13 cellular contexts compared by ENCODE assay signal in the genomic region with DNA sequence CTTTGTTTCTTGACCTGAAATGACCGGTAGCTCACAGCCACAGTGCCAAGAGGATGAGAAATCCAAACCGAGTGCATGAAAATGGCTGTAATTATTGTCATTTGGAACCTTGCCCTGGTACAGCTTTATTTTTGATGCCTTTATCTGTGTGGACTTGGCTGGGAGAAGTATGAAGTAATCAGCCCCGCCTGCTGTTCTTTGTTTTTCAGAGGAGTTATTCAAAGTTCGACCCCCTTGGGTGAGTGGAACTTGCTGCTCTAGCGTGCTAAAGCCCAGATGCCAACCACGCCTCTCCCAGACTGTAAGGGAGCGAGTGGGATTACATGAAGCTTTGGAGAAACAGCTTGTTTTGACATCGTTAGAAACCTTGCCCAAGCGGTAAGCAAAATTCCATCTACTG. TPM values are rescaled to one million over a fixed set of nuclear protein-coding genes. Genes with fewer than 3 reads are reported as not detected.
A peak's percentile ranks its signal among the peaks of the same experiment; 100 is the strongest.
DNase-seq lines count a peak whose midpoint lies in the region; TF ChIP-seq lines count a peak whose summit lies in the region.
"Had no signal": no experiment of that assay in that cellular context is flagged by ENCODE, and none has a peak within 500 bp of the region (broad histone marks: within the 10 kb centered on the region; RNA-seq: fewer than 3 reads in every experiment).

No MANE protein-coding gene starts in this region.

- H3K9me2 ChIP-seq in MM.1S (replicated peaks; ENCODE audit: insufficient read depth, low read length), result no peaks in the 10 kb centered on the region

- no peak overlapping the region for H2AFZ ChIP-seq in MM.1S (ENCODE audit: low read length)

- no peak overlapping the region for H3K4me3 Mint-ChIP-seq in mesothelial cell of epicardium
- H3K4me3 Mint-ChIP-seq: H9, T-helper 17 cell had no signal

- DNase-seq in AG20443 (ENCODE audit: low spot score) (peak; percentile 75), NCI-H146 treated with DMSO at 0.1 percent for 48 hours (lab: John Stamatoyannopoulos, UW; ENCODE audit: unreplicated experiment) (peak; percentile 16), cerebellum (ENCODE audit: low spot score) (peak; percentile 27), mesothelial cell of epicardium (ENCODE audit: low spot score in 2 of 2, unreplicated experiment in 2 of 2) (no peak), NCI-H345 (lab: John Stamatoyannopoulos, UW) (no peak), erythroblast (lab: John Stamatoyannopoulos, UW) (no peak), MM.1S (no peak)
- no peak for DNase-seq in activated naive CD4-positive, alpha-beta T cell treated with anti-CD3 and anti-CD28 coated beads, Interleukin-2, amount 50 U/mL, for 16 hours
- DNase-seq: activated T-cell treated with anti-CD3 and anti-CD28 coated beads for 4 hours, cortex of kidney, H9, NCI-H774, T-helper 17 cell had no signal

- no peak overlapping the region for H3K4me3 ChIP-seq in MM.1S (ENCODE audit: low read length)

- peaks cover 2% of the 10 kb centered on the region for H3K36me3 Mint-ChIP-seq in mesothelial cell of epicardium

- no peak for TF ChIP-seq POLR2A in erythroblast (IDR thresholded peaks at IDR 0.05; ENCODE audit: low read length)

- no peaks in the 10 kb centered on the region for H3K27me3 Mint-ChIP-seq in mesothelial cell of epicardium (ENCODE audit: low read depth)
- H3K27me3 Mint-ChIP-seq: T-helper 17 cell had no signal

- peaks cover 10% of the 10 kb centered on the region for H3K9me3 Mint-ChIP-seq in mesothelial cell of epicardium

- TF ChIP-seq CTCF in mesothelial cell of epicardium (IDR thresholded peaks at IDR 0.05; ENCODE audit: unreplicated experiment) (no peak), MM.1S (IDR thresholded peaks at IDR 0.05; ENCODE audit: low read length) (no peak)

- no peaks in the 10 kb centered on the region for H3K27me3 ChIP-seq in MM.1S (replicated peaks; ENCODE audit: insufficient read depth, low read length)

- H3K4me1 ChIP-seq in MM.1S (ENCODE audit: low read length), result no peaks in the 10 kb centered on the region

- H3K9ac ChIP-seq in MM.1S (ENCODE audit: low read length), result no peak overlapping the region

- peak overlapping the region; percentile 30 for H3K27ac Mint-ChIP-seq in mesothelial cell of epicardium
- H3K27ac Mint-ChIP-seq: H9, T-helper 17 cell had no signal

- no peaks in the 10 kb centered on the region for H3F3A ChIP-seq in MM.1S (ENCODE audit: insufficient read depth, low read length)

- no peak overlapping the region for H3K4me2 ChIP-seq in MM.1S (ENCODE audit: low read depth, low read length)

- H3K9me3 ChIP-seq in MM.1S (replicated peaks; ENCODE audit: insufficient read depth, low read length), result no peaks in the 10 kb centered on the region

- no peaks in the 10 kb centered on the region for H3K79me2 ChIP-seq in MM.1S (ENCODE audit: low read length)

- H4K20me1 ChIP-seq in MM.1S (ENCODE audit: insufficient read depth, low read length), result no peaks in the 10 kb centered on the region

- peaks cover 7% of the 10 kb centered on the region for H3K4me1 Mint-ChIP-seq in mesothelial cell of epicardium
- H3K4me1 Mint-ChIP-seq: T-helper 17 cell had no signal

- H3K36me3 ChIP-seq in MM.1S (replicated peaks; ENCODE audit: insufficient read depth, low read length), result no peaks in the 10 kb centered on the region

- H3K27ac ChIP-seq in MM.1S (ENCODE audit: low read length), result no peak overlapping the region

RNA-seq across cellular contexts. Expression of a gene that starts 48.3 kb away (rescaled TPM):
- 0.45 TPM for total RNA-seq in cerebellum
- 0.14 to 0.40 TPM (median 0.40 TPM) in 3 replicates for total RNA-seq in mesothelial cell of epicardium
- total RNA-seq: H9, T-helper 17 cell had no signal

Comparison
In these comparisons a context has a peak if more than half of its experiments do, and no peak if none do; other contexts are left out.
1. DNase-seq: peak in AG20443 (single experiment), NCI-H146 treated with DMSO at 0.1 percent for 48 hours (single experiment) and cerebellum (single experiment); none in mesothelial cell of epicardium (0 of 2), activated naive CD4-positive, alpha-beta T cell treated with anti-CD3 and anti-CD28 coated beads, Interleukin-2, amount 50 U/mL, for 16 hours (single experiment), NCI-H345 (single experiment), erythroblast (0 of 2) and MM.1S (single experiment).